Comparison of ENCODE assay signal across 26 cellular contexts in the genomic region with DNA sequence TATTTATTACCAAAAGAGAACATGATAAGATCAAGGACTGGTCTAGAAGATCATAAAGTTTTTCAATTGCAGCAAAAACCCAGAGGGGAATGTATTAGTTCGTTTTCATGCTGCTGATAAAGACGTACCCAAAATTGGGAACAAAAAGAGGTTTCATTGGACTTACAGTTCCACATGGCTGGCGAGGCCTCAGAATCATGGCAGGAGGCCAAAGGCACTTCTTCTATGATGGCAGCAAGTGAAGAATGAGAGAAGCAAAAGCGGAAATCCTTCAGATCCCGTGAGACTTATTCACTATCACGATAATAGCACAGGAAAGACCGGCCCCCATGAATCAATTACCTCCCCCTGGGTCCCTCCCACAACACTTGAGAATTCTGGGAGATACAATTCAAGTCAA. TPM values are rescaled to one million over a fixed set of nuclear protein-coding genes. Genes with fewer than 3 reads are reported as not detected.
DNase-seq lines count a peak whose midpoint lies in the region; ATAC-seq, FAIRE-seq and TF ChIP-seq lines count a peak whose summit lies in the region.
"Had no signal": no experiment of that assay in that cellular context is flagged by ENCODE, and none has a peak within 500 bp of the region (broad histone marks: within the 10 kb centered on the region; RNA-seq: fewer than 3 reads in every experiment).

No MANE protein-coding gene starts in this region.

- peak overlapping the region; percentile 44; the same call in 1 of the 2 replicates for H2AFZ ChIP-seq in K562 (ENCODE audit: low read depth, low read length)

- DNase-seq in A673 (ENCODE audit: low spot score) (peak; percentile 5), Ammon's horn (ENCODE audit: low spot score) (peak; percentile 23), K562 (ENCODE audit: extremely low read depth in 1 of 4, low spot score in 3 of 4) (peak in 1 of 4 experiments; percentile 13), putamen (ENCODE audit: low spot score) (peak; percentile 5), SJCRH30 (no peak), medulla oblongata (ENCODE audit: extremely low spot score) (no peak)
- DNase-seq: 8988T; AML-193; BE2C; CD4-positive, alpha-beta memory T cell; CD4-positive, CD25-positive, alpha-beta regulatory T cell; CD8-positive, alpha-beta memory T cell; COR-L47; DMS 273 treated with DMSO at 0.1 percent for 48 hours; DMS153; DMS53; DMS79; DND-41; EL; GDM1 had no signal

- WGBS in K562 (ENCODE audit: insufficient coverage, low coverage, missing lambda C conversion rate), result 5% methylated on average over 7 of the region's 7 CpGs

- no peak overlapping the region for H3K9ac ChIP-seq in K562 (ENCODE audit: insufficient read depth in 1 of 2, low read depth in 2 of 2, low read length in 2 of 2)
- H3K9ac ChIP-seq: BLaER1 had no signal

- no peaks in the 10 kb centered on the region for H3K4me1 ChIP-seq in A673 (ENCODE audit: insufficient read depth, low read length, poor library complexity, severe bottlenecking)
- H3K4me1 ChIP-seq in K562 (replicated peaks in 1 of 2; ENCODE audit: control insufficient read depth in 2 of 2, insufficient read depth in 2 of 2, low read length in 2 of 2), result no peaks in the 10 kb centered on the region
- no peaks in the 10 kb centered on the region for H3K4me1 ChIP-seq in SJCRH30
- H3K4me1 ChIP-seq: BE2C had no signal

- no peaks in the 10 kb centered on the region for H3K9me1 ChIP-seq in K562 (ENCODE audit: control insufficient read depth, insufficient read depth, low read length)

- H3K4me2 ChIP-seq in K562 (ENCODE audit: insufficient read depth, low read length), result no peak overlapping the region
- H3K4me2 ChIP-seq: BLaER1 had no signal

- H3K27me3 ChIP-seq in A673 (replicated peaks; ENCODE audit: insufficient read depth, low read depth, low read length, poor library complexity) (no peaks in the 10 kb centered on the region), K562 (ENCODE audit: control insufficient read depth in 2 of 2, insufficient read depth in 2 of 2, low read length in 2 of 2) (0 out of 5 replicates have a peak, but pooled peaks cover 0 to 2% of the 10 kb centered on the region in 2 experiments), SJCRH30 (no peaks in the 10 kb centered on the region)
- H3K27me3 ChIP-seq: BE2C, BLaER1 had no signal

- BruUV-seq in A673 (replicated peaks; lab: Mats Ljungman, UMichigan), result no TSS peak
- BruUV-seq in K562 (replicated peaks; lab: Mats Ljungman, UMichigan), result no TSS peak

- no peak for TF ChIP-seq EP300 in K562 (IDR thresholded peaks at IDR 0.05; ENCODE audit: low read length)

- CTCF ChIA-PET in A673 (lab: Charles Lee), result no interaction called here
- CTCF ChIA-PET in K562 (lab: Yijun Ruan, JAX; ENCODE audit: low intra/inter-chr PET ratio), result no interaction called here

- TF ChIP-seq POLR2A in K562 (conservative IDR thresholded peaks at IDR 0.05), result no peak

- H3K9me3 ChIP-seq in A673 (ENCODE audit: low read depth, low read length, poor library complexity, severe bottlenecking) (peaks cover 3% of the 10 kb centered on the region), K562 (replicated peaks; ENCODE audit: control insufficient read depth, insufficient read depth, low read depth, low read length) (no peaks in the 10 kb centered on the region), SJCRH30 (replicated peaks) (0 out of 2 replicates have a peak, but pooled peaks cover 3% of the 10 kb centered on the region)
- H3K9me3 ChIP-seq: BE2C had no signal

- H3K4me3 ChIP-seq in A673 (ENCODE audit: low read depth, low read length, poor library complexity, severe bottlenecking) (no peak overlapping the region), K562 (no peak overlapping the region), SJCRH30 (no peak overlapping the region)
- H3K4me3 ChIP-seq: BLaER1, GM12878 had no signal

- ATAC-seq in K562, result no peak
- no peak for ATAC-seq in activated CD4-positive, CD25-positive, alpha-beta regulatory T cell treated with anti-CD3 and anti-CD28 coated beads, Interleukin-2, amount 50 U/mL, for 24 hours
- ATAC-seq: GM12878 had no signal

- in situ Hi-C loops in K562 (cut with MboI), result no loop called here

- H3K79me2 ChIP-seq in K562 (ENCODE audit: control insufficient read depth, insufficient read depth, low read length), result no peaks in the 10 kb centered on the region

- intact Hi-C loops in A673 (cut with micrococcal nuclease; ENCODE audit: unreplicated experiment), result no loop called here
- intact Hi-C loops in K562 (cut with micrococcal nuclease), result loop anchor here (10.0 kb wide), 1 partner anchor 528 kb away; no protein-coding TSS in a partner anchor

- POLR2A ChIA-PET in A673 (lab: Charles Lee; ENCODE audit: low non-redundant PET) (no interaction called here), K562 (lab: Yijun Ruan, JAX) (no interaction called here)

- H3K36me3 ChIP-seq in A673 (ENCODE audit: insufficient read depth, low read length, poor library complexity, severe bottlenecking) (no peaks in the 10 kb centered on the region), K562 (ENCODE audit: control insufficient read depth, insufficient read depth, low read length) (no peaks in the 10 kb centered on the region), SJCRH30 (no peaks in the 10 kb centered on the region)
- H3K36me3 ChIP-seq: BE2C, BLaER1 had no signal

- no peak for FAIRE-seq in K562 (lab: Jason Lieb, UNC)
- FAIRE-seq: A204.1, GM12878, GM12892, GM18507 had no signal

- TF ChIP-seq RAD21 in K562 (CRISPR knock-in tag; conservative IDR thresholded peaks at IDR 0.05 in 1 of 2, IDR thresholded peaks at IDR 0.05 in 1 of 2), result no peak

- no peaks in the 10 kb centered on the region for H4K20me1 ChIP-seq in K562 (replicated peaks; ENCODE audit: control insufficient read depth, insufficient read depth, low read length)
- H4K20me1 ChIP-seq: BLaER1 had no signal

- TF ChIP-seq CTCF in A673 (conservative IDR thresholded peaks at IDR 0.05; ENCODE audit: low read depth, low read length), result no peak
- TF ChIP-seq CTCF in K562 (IDR thresholded peaks at IDR 0.05 in 2 of 3, conservative IDR thresholded peaks at IDR 0.05 in 1 of 3; ENCODE audit: insufficient read depth in 2 of 3, low read depth in 1 of 3, low read length in 3 of 3), result no peak

- H3K27ac ChIP-seq in A673 (ENCODE audit: low read depth, low read length, poor library complexity, severe bottlenecking), result no peak overlapping the region
- H3K27ac ChIP-seq in K562 (ENCODE audit: extremely low read depth, low read depth, low read length), result no peak overlapping the region
- no peak overlapping the region for H3K27ac ChIP-seq in SJCRH30
- H3K27ac ChIP-seq: BLaER1 had no signal

TF ChIP-seq in K562, 482 proteins besides CTCF, POLR2A, EP300 and RAD21:
- peak; percentile 97 for TF ChIP-seq ZNF766 (CRISPR knock-in tag; conservative IDR thresholded peaks at IDR 0.05)
- TF ChIP-seq NFIC (IDR thresholded peaks at IDR 0.05), result peak; percentile 29; the same call in 1 of the 2 replicates
- TF ChIP-seq HNRNPH1 (optimal IDR thresholded peaks at IDR 0.05; ENCODE audit: low read depth, low read length), result no peak
TF ChIP-seq in K562: peak in this region for 2.

RNA-seq across cellular contexts. Expression of a gene that starts 57.7 kb away (rescaled TPM):
- total RNA-seq in A673 (2021) (3.1 and 3.2 TPM in 2 replicates), K562 (2014; rRNA removed) (0.18 and 0.29 TPM in 2 replicates), K562 (2014; rRNA removed; fragmentation: Illumina TruSeq; extraction: Trizol) (0.40 and 0.48 TPM in 2 replicates), K562 (2015; rRNA removed; fragmentation: Illumina TruSeq; extraction: Trizol) (0.45 and 0.47 TPM in 2 replicates), K562 (2021) (0.42 and 0.69 TPM in 2 replicates)
- total RNA-seq in K562 (2011; cell fraction: chromatin; rRNA removed; ENCODE audit: low replicate concordance), result 0.97 and 1.3 TPM in 2 replicates
- total RNA-seq in K562 (2011; cell fraction: nucleolus; rRNA removed), result 0.26 and 0.33 TPM in 2 replicates
- 0.44 and 0.69 TPM in 2 replicates for total RNA-seq in K562 (2011; cell fraction: nucleoplasm; rRNA removed)
- polyA plus RNA-seq in K562 (2011; rRNA removed) (1.2 and 1.4 TPM in 2 replicates), K562 (2014; fragmentation: Illumina TruSeq; extraction: Trizol) (0.28 and 0.31 TPM in 2 replicates), K562 (2014; fragmentation: Nextera tagmentation; extraction: Ambion mirVana) (under 1 TPM; under 0.01 to 0.04 TPM), K562 (2014; rRNA removed) (0.15 and 0.43 TPM in 2 replicates)
- 0.50 and 0.52 TPM in 2 replicates for polyA plus RNA-seq in K562 (2011; cell fraction: cytosol; rRNA removed)
- polyA plus RNA-seq in K562 (2011; cell fraction: nucleus; rRNA removed), result 1.5 and 1.9 TPM in 2 replicates
- 0.36 and 0.40 TPM in 2 replicates for polyA plus RNA-seq in K562 (2012)
- 2.5 and 2.8 TPM in 2 replicates for polyA minus RNA-seq in K562 (2011; rRNA and poly(A)+ RNA removed)
- 1.2 and 1.3 TPM in 2 replicates for polyA minus RNA-seq in K562 (2011; cell fraction: cytosol; rRNA and poly(A)+ RNA removed)
- 1.6 and 2.3 TPM in 2 replicates for polyA minus RNA-seq in K562 (2011; cell fraction: nucleus; rRNA and poly(A)+ RNA removed)
- total RNA-seq in SJCRH30 (2014; rRNA removed; shearing (Covaris generic)), result 8.2 and 11.6 TPM in 2 replicates

RNA-seq across cellular contexts. Expression of a gene that starts 58.0 kb away (rescaled TPM):
- total RNA-seq in A673 (2021) (2.2 and 4.1 TPM in 2 replicates), K562 (2014; rRNA removed) (74.8 and 75.7 TPM in 2 replicates), K562 (2014; rRNA removed; fragmentation: Illumina TruSeq; extraction: Trizol) (116 and 118 TPM in 2 replicates), K562 (2015; rRNA removed; fragmentation: Illumina TruSeq; extraction: Trizol) (127 and 134 TPM in 2 replicates), K562 (2021) (85.2 and 89.8 TPM in 2 replicates)
- total RNA-seq in K562 (2011; cell fraction: chromatin; rRNA removed; ENCODE audit: low replicate concordance), result 161 and 345 TPM in 2 replicates
- 110 and 115 TPM in 2 replicates for total RNA-seq in K562 (2011; cell fraction: nucleolus; rRNA removed)
- 203 and 359 TPM in 2 replicates for total RNA-seq in K562 (2011; cell fraction: nucleoplasm; rRNA removed)
- polyA plus RNA-seq in K562 (2011; rRNA removed) (279 and 333 TPM in 2 replicates), K562 (2014; fragmentation: Illumina TruSeq; extraction: Trizol) (95.2 and 110 TPM in 2 replicates), K562 (2014; fragmentation: Nextera tagmentation; extraction: Ambion mirVana) (100 to 1,000 TPM; 129 to 169 TPM), K562 (2014; rRNA removed) (127 and 157 TPM in 2 replicates)
- 118 and 187 TPM in 2 replicates for polyA plus RNA-seq in K562 (2011; cell fraction: cytosol; rRNA removed)
- polyA plus RNA-seq in K562 (2011; cell fraction: nucleus; rRNA removed), result 379 TPM in 2 replicates
- polyA plus RNA-seq in K562 (2012), result 94.1 and 189 TPM in 2 replicates
- polyA minus RNA-seq in K562 (2011; rRNA and poly(A)+ RNA removed), result 131 and 152 TPM in 2 replicates
- 54.3 and 60.9 TPM in 2 replicates for polyA minus RNA-seq in K562 (2011; cell fraction: cytosol; rRNA and poly(A)+ RNA removed)
- 204 and 231 TPM in 2 replicates for polyA minus RNA-seq in K562 (2011; cell fraction: nucleus; rRNA and poly(A)+ RNA removed)
- 6.8 and 9.2 TPM in 2 replicates for total RNA-seq in SJCRH30 (2014; rRNA removed; shearing (Covaris generic))

Comparison
In these comparisons a context has a peak if more than half of its experiments do, and no peak if none do; other contexts are left out.
1. DNase-seq: peak in A673 (single experiment), Ammon's horn (single experiment) and putamen (single experiment); none in SJCRH30 (0 of 2) and medulla oblongata (single experiment).